ENCODE assay signal across 9 cellular contexts in genomic region chr14:69154779-69155178, GRCh38. TPM values are rescaled to one million over a fixed set of nuclear protein-coding genes. Genes with fewer than 3 reads are reported as not detected.
DNase-seq lines count a peak whose midpoint lies in the region; ATAC-seq, FAIRE-seq and TF ChIP-seq lines count a peak whose summit lies in the region.
"Had no signal": no experiment of that assay in that cellular context is flagged by ENCODE, and none has a peak within 500 bp of the region (broad histone marks: within the 10 kb centered on the region; RNA-seq: fewer than 3 reads in every experiment).

No MANE protein-coding gene starts in this region.

- no peak for TF ChIP-seq RAD21 in A549 (conservative IDR thresholded peaks at IDR 0.05 in 1 of 2, IDR thresholded peaks at IDR 0.05 in 1 of 2)

- TF ChIP-seq POLR2A in A549 (IDR thresholded peaks at IDR 0.05; ENCODE audit: low read length) (no peak), GM12892 (IDR thresholded peaks at IDR 0.05; ENCODE audit: low read depth, low read length) (no peak)

- no peak for FAIRE-seq in A549 (lab: Jason Lieb, UNC)
- FAIRE-seq in keratinocyte (lab: Jason Lieb, UNC), result peak; percentile 67
- FAIRE-seq in GM12892 (lab: Jason Lieb, UNC), result no peak

- peak; percentile 41 to 60; a peak in 5 of 6 replicates for ATAC-seq in A549
- ATAC-seq in WTC11, result peak; percentile 10

- H3K4me3 Mint-ChIP-seq in WTC11 (peak overlapping the region; percentile 45), Calu3 (ENCODE audit: low read depth, unreplicated experiment) (no peak overlapping the region)

- intact Hi-C loops in Calu3 (cut with micrococcal nuclease; ENCODE audit: unreplicated experiment), result no loop called here

- no peaks in the 10 kb centered on the region for H3K9me1 ChIP-seq in keratinocyte (ENCODE audit: control insufficient read depth, extremely low read depth, insufficient read depth, low read length)

- no peaks in the 10 kb centered on the region for H4K20me1 ChIP-seq in keratinocyte (ENCODE audit: control insufficient read depth, extremely low read depth, insufficient read depth, low read length)

- H3K27ac ChIP-seq in A549 (peak overlapping the region in 1 of 2 experiments; percentile 45; a peak in 1 of 6 replicates), keratinocyte (ENCODE audit: control insufficient read depth, insufficient read depth, low read length) (no peak overlapping the region)

- H3K4me3 ChIP-seq in A549 (no peak overlapping the region), GM12865 (ENCODE audit: low read depth, low read length) (no peak overlapping the region), keratinocyte (ENCODE audit: control insufficient read depth in 2 of 3, extremely low read depth in 1 of 3, insufficient read depth in 2 of 3, low read depth in 1 of 3, low read length in 3 of 3) (no peak overlapping the region)

- peak overlapping the region; percentile 91 for H3K4me2 ChIP-seq in A549
- no peak overlapping the region for H3K4me2 ChIP-seq in keratinocyte (ENCODE audit: control insufficient read depth, extremely low read depth, insufficient read depth, low read depth, low read length)

- DNase-seq in A549 (ENCODE audit: low read depth in 1 of 2, low spot score in 1 of 2) (peak; percentile 65 to 74), GM12865 (ENCODE audit: low read depth) (peak; percentile 13), WTC11 (ENCODE audit: low spot score) (no peak), keratinocyte (ENCODE audit: low read depth, low spot score) (no peak), Calu3 (no peak), GM12892 (ENCODE audit: insufficient read length) (no peak), globus pallidus (ENCODE audit: low spot score) (no peak), T-helper 2 cell (no peak)
- DNase-seq: cerebellar nuclear complex had no signal

- H3K9me3 Mint-ChIP-seq in WTC11 (no peaks in the 10 kb centered on the region), Calu3 (ENCODE audit: low read depth, unreplicated experiment) (no peaks in the 10 kb centered on the region)

- 9% methylated on average over 4 of the region's 4 CpGs for WGBS in A549 (ENCODE audit: missing lambda C conversion rate)

- H3K4me1 ChIP-seq in A549 (peaks cover 27% of the 10 kb centered on the region), keratinocyte (ENCODE audit: control insufficient read depth, extremely low read depth, insufficient read depth, low read length) (peaks cover 20% of the 10 kb centered on the region)

- no peaks in the 10 kb centered on the region for H3K36me3 ChIP-seq in keratinocyte (ENCODE audit: control insufficient read depth in 2 of 2, extremely low read depth in 1 of 2, insufficient read depth in 2 of 2, low read length in 2 of 2)

- peaks cover 3% of the 10 kb centered on the region for H3K27me3 ChIP-seq in keratinocyte (ENCODE audit: control insufficient read depth, extremely low read depth, insufficient read depth, low read length)

- TF ChIP-seq CTCF in A549 (IDR thresholded peaks at IDR 0.05) (no peak), GM12865 (IDR thresholded peaks at IDR 0.05; ENCODE audit: insufficient read depth, low read depth, low read length, missing control alignments) (no peak), WTC11 (IDR thresholded peaks at IDR 0.05) (no peak), keratinocyte (optimal IDR thresholded peaks at IDR 0.05 in 1 of 3, IDR thresholded peaks at IDR 0.05 in 1 of 3, conservative IDR thresholded peaks at IDR 0.05 in 1 of 3; ENCODE audit: extremely low read depth in 1 of 3, insufficient read depth in 2 of 3, low read length in 3 of 3) (no peak), Calu3 (IDR thresholded peaks at IDR 0.05; ENCODE audit: unreplicated experiment) (no peak)

- H3K4me1 Mint-ChIP-seq in WTC11, result peaks cover 28% of the 10 kb centered on the region
- peaks cover 15% of the 10 kb centered on the region for H3K4me1 Mint-ChIP-seq in Calu3 (ENCODE audit: low read depth, unreplicated experiment)

- H3K9ac ChIP-seq in keratinocyte (ENCODE audit: control insufficient read depth, extremely low read depth, insufficient read depth, low read length), result no peak overlapping the region

- TF ChIP-seq EP300 in A549 (IDR thresholded peaks at IDR 0.05), result no peak

- peaks cover 23% of the 10 kb centered on the region for H3K79me2 ChIP-seq in keratinocyte (ENCODE audit: control insufficient read depth, insufficient read depth, low read length)

- H3K36me3 Mint-ChIP-seq in WTC11, result no peaks in the 10 kb centered on the region
- peaks cover 40% of the 10 kb centered on the region for H3K36me3 Mint-ChIP-seq in Calu3 (ENCODE audit: insufficient read depth, unreplicated experiment)

- H3K27ac Mint-ChIP-seq in WTC11 (no peak overlapping the region), Calu3 (ENCODE audit: unreplicated experiment) (no peak overlapping the region)

- H3K27me3 Mint-ChIP-seq in WTC11 (ENCODE audit: low read depth), result peaks cover 14% of the 10 kb centered on the region
- H3K27me3 Mint-ChIP-seq in Calu3 (ENCODE audit: unreplicated experiment), result peaks cover 4% of the 10 kb centered on the region

- BruUV-seq in Calu3 (replicated peaks; lab: Mats Ljungman, UMichigan), result no TSS peak

- H2AFZ ChIP-seq in keratinocyte (ENCODE audit: control insufficient read depth, low read length), result no peak overlapping the region

- CTCF ChIA-PET in A549 (lab: Yijun Ruan, JAX) (interaction anchor here (0.6 to 1.1 kb wide), 4 partner anchors 14 to 285 kb away, joined by 3 read pairs; no protein-coding TSS in a partner anchor), WTC11 (lab: Charles Lee) (no interaction called here), Calu3 (lab: Charles Lee) (no interaction called here)

- H3K9me3 ChIP-seq in A549 (no peaks in the 10 kb centered on the region), keratinocyte (ENCODE audit: control insufficient read depth, low read depth, low read length) (no peaks in the 10 kb centered on the region)

- dilution Hi-C loops in keratinocyte (cut with MboI; ENCODE audit: extremely low pct_ligation_motif_present, low sequenced_read_pairs), result no loop called here

- POLR2A ChIA-PET in A549 (lab: Yijun Ruan, JAX) (interaction anchor here (2.5 kb wide), 1 partner anchor 37 kb away, joined by 14 read pairs; the partner anchor contains the start of gene EXD2), WTC11 (lab: Charles Lee) (no interaction called here)

TF ChIP-seq in A549, 52 proteins besides CTCF, POLR2A, EP300 and RAD21 (continues in another document):
- TF ChIP-seq CBX8 (IDR thresholded peaks at IDR 0.05), result no peak
- no peak for TF ChIP-seq RNF2 (IDR thresholded peaks at IDR 0.05; ENCODE audit: borderline replicate concordance, low read depth)
- TF ChIP-seq PHF8 (IDR thresholded peaks at IDR 0.05; ENCODE audit: borderline replicate concordance, low read depth), result no peak
- no peak for TF ChIP-seq NFE2L2 (conservative IDR thresholded peaks at IDR 0.05; ENCODE audit: low read length)
- TF ChIP-seq POLR2AphosphoS2 (conservative IDR thresholded peaks at IDR 0.05; ENCODE audit: low read length), result no peak

TF ChIP-seq in WTC11, 78 proteins besides CTCF, POLR2A, EP300 and RAD21 (continues in another document):
- TF ChIP-seq MXD4 (CRISPR knock-in tag; IDR thresholded peaks at IDR 0.05; ENCODE audit: borderline replicate concordance), result no peak
- TF ChIP-seq, protein P1, sequence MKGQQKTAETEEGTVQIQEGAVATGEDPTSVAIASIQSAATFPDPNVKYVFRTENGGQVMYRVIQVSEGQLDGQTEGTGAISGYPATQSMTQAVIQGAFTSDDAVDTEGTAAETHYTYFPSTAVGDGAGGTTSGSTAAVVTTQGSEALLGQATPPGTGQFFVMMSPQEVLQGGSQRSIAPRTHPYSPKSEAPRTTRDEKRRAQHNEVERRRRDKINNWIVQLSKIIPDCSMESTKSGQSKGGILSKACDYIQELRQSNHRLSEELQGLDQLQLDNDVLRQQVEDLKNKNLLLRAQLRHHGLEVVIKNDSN (CRISPR knock-in tag; IDR thresholded peaks at IDR 0.05), result no peak

RNA-seq across cellular contexts. Expression of gene DCAF5, which starts 1.9 kb away (rescaled TPM):
- polyA plus RNA-seq in A549 (2011; rRNA removed) (23.7 and 31.6 TPM in 2 replicates), A549 (2017; fragmentation: RNase III; extraction: RNeasy Plus Mini Kit Qiagen cat#74134 plus additional on column Dnase treatment) (13.7 to 15.5 TPM (median 14.3 TPM) in 3 replicates), keratinocyte (29.5 to 41.3 TPM (median 34.7 TPM) in 3 replicates)
- 13.8 and 17.3 TPM in 2 replicates for polyA plus RNA-seq in A549 (2012; cell fraction: cytosol; rRNA removed)
- 37.4 and 41.0 TPM in 2 replicates for polyA plus RNA-seq in A549 (2012; cell fraction: nucleus; rRNA removed)
- polyA minus RNA-seq in A549 (2011; rRNA and poly(A)+ RNA removed), result 31.9 and 35.1 TPM in 2 replicates
- total RNA-seq in WTC11 (2021) (28.9 to 30.3 TPM (median 29.1 TPM) in 3 replicates), Calu3 (2022) (23.5 and 31.5 TPM in 2 replicates)
- 20.0 TPM for polyA plus RNA-seq in keratinocyte (2011; ENCODE audit: low read depth)
- polyA plus RNA-seq in keratinocyte (2011; cell fraction: cytosol; rRNA removed), result 36.9 and 39.1 TPM in 2 replicates
- 83.8 and 100 TPM in 2 replicates for polyA plus RNA-seq in keratinocyte (2011; cell fraction: nucleus; rRNA removed)
- polyA plus RNA-seq in keratinocyte (2012; ENCODE audit: low replicate concordance), result 21.7 and 24.6 TPM in 2 replicates
- polyA minus RNA-seq in keratinocyte, result 33.1 to 68.2 TPM (median 45.4 TPM) in 3 replicates
- polyA minus RNA-seq in keratinocyte (2011; cell fraction: cytosol; rRNA and poly(A)+ RNA removed), result 16.5 TPM
- polyA minus RNA-seq in keratinocyte (2011; cell fraction: nucleus; rRNA and poly(A)+ RNA removed), result 30.4 and 56.1 TPM in 2 replicates
- 14.3 TPM for polyA plus RNA-seq in GM12892 (2012; ENCODE audit: missing spikeins)

RNA-seq across cellular contexts. Expression of gene EXD2, which starts 36.5 kb away (rescaled TPM):
- polyA plus RNA-seq in A549 (2011; rRNA removed) (22.1 and 22.3 TPM in 2 replicates), A549 (2017; fragmentation: RNase III; extraction: RNeasy Plus Mini Kit Qiagen cat#74134 plus additional on column Dnase treatment) (11.3 to 15.5 TPM (median 13.9 TPM) in 3 replicates), keratinocyte (19.9 to 23.9 TPM (median 22.7 TPM) in 3 replicates)
- 4.9 and 6.4 TPM in 2 replicates for polyA plus RNA-seq in A549 (2012; cell fraction: cytosol; rRNA removed)
- 7.8 and 9.6 TPM in 2 replicates for polyA plus RNA-seq in A549 (2012; cell fraction: nucleus; rRNA removed)
- 18.8 and 21.3 TPM in 2 replicates for polyA minus RNA-seq in A549 (2011; rRNA and poly(A)+ RNA removed)
- total RNA-seq in WTC11 (2021) (24.1 to 28.2 TPM (median 26.2 TPM) in 3 replicates), Calu3 (2022) (13.1 and 14.0 TPM in 2 replicates)
- polyA plus RNA-seq in keratinocyte (2011; ENCODE audit: low read depth), result 8.0 TPM
- 10.0 and 17.4 TPM in 2 replicates for polyA plus RNA-seq in keratinocyte (2011; cell fraction: cytosol; rRNA removed)
- 50.0 and 60.7 TPM in 2 replicates for polyA plus RNA-seq in keratinocyte (2011; cell fraction: nucleus; rRNA removed)
- 9.0 and 15.5 TPM in 2 replicates for polyA plus RNA-seq in keratinocyte (2012; ENCODE audit: low replicate concordance)
- 10.9 to 36.2 TPM (median 26.2 TPM) in 3 replicates for polyA minus RNA-seq in keratinocyte
- polyA minus RNA-seq in keratinocyte (2011; cell fraction: cytosol; rRNA and poly(A)+ RNA removed), result 10.2 TPM
- 37.6 and 51.3 TPM in 2 replicates for polyA minus RNA-seq in keratinocyte (2011; cell fraction: nucleus; rRNA and poly(A)+ RNA removed)
- 6.2 TPM for polyA plus RNA-seq in GM12892 (2012; ENCODE audit: missing spikeins)

Comparison
In these comparisons a context has a peak if more than half of its experiments do, and no peak if none do; other contexts are left out.
1. DNase-seq: peak in A549 (2 of 2) and GM12865 (single experiment); none in WTC11 (single experiment), keratinocyte (single experiment), Calu3 (single experiment), GM12892 (single experiment), globus pallidus (single experiment) and T-helper 2 cell (0 of 5).